13 cellular contexts compared by ENCODE assay signal in the genomic region with DNA sequence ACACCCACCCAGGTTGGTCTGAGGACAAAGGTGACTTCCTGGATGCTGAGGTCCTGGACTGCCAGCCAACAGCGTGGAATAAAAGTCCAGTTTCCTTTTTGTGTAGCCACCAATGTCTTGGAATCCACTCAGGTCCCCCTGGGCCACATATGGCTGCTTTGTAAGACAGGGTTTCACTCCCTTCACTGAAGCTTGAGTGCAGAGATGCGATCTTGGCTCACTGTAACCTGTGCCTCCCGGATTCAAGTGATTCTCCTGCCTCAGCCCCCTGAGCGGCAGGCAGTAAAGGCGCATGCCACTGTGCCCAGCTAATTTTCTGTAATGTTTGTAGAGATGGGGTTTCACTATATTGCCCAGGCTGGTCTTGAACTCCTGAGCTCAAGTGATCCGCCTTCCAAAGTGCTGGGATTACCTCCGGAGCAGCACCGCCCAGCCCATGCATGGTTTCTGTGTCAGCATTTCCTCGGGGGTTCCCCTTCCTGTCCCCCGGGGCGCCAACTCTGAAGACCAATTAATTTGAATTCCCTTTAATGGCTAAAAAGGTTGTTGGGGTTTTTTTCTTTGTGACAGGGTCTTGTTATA. TPM values are rescaled to one million over a fixed set of nuclear protein-coding genes. Genes with fewer than 3 reads are reported as not detected.
DNase-seq lines count a peak whose midpoint lies in the region; ATAC-seq, FAIRE-seq and TF ChIP-seq lines count a peak whose summit lies in the region.
"Had no signal": no experiment of that assay in that cellular context is flagged by ENCODE, and none has a peak within 500 bp of the region (broad histone marks: within the 10 kb centered on the region; RNA-seq: fewer than 3 reads in every experiment).

No MANE protein-coding gene starts in this region.

- no peak overlapping the region for H3K23ac ChIP-seq in neuronal stem cell (ENCODE audit: low read depth, low read length, poor library complexity)

- H3K18ac ChIP-seq in neuronal stem cell (ENCODE audit: low read length) = no peak overlapping the region

- no peak overlapping the region for H2BK15ac ChIP-seq in neuronal stem cell (ENCODE audit: low read length)

- RAD21 ChIA-PET in GM12878 (lab: Charles Lee; ENCODE audit: unreplicated experiment) = interaction anchor here (0.6 to 1.5 kb wide), 3 partner anchors 9 to 93 kb away, joined by 3 to 4 read pairs (median 3); no protein-coding TSS in a partner anchor

- H3K4me3 ChIP-seq in GM12878 = peak overlapping the region; percentile 62
- no peak overlapping the region for H3K4me3 ChIP-seq in neuronal stem cell (ENCODE audit: low read length in 2 of 2)
- no peak overlapping the region for H3K4me3 ChIP-seq in SJCRH30

- BruUV-seq in GM12878 (replicated peaks; lab: Mats Ljungman, UMichigan) = TSS peak; percentile 71

- peak; percentile 75 for FAIRE-seq in GM12878 (lab: Jason Lieb, UNC)
- FAIRE-seq: keratinocyte had no signal

- H3K4ac ChIP-seq in neuronal stem cell (ENCODE audit: low read length) = no peak overlapping the region

- CTCF ChIA-PET in GM12878 (lab: Yijun Ruan, JAX) = interaction anchor here (1.1 to 1.9 kb wide), 3 partner anchors 12 to 238 kb away, joined by 3 to 5 read pairs (median 5); no protein-coding TSS in a partner anchor

- H2AFZ ChIP-seq in GM12878 (ENCODE audit: control insufficient read depth, low read depth, low read length) (peak overlapping the region; percentile 95), neuronal stem cell (ENCODE audit: low read length) (no peak overlapping the region)

- H3K14ac ChIP-seq in neuronal stem cell (ENCODE audit: low read length) = no peak overlapping the region

- under 1% methylated on average over 11 of the region's 11 CpGs for WGBS in GM12878 (ENCODE audit: insufficient coverage, insufficient replicate concordance, low lambda C conversion rate, missing lambda C conversion rate)
- WGBS in neuronal stem cell (ENCODE audit: extremely low coverage in 2 of 2, insufficient read length in 2 of 2, insufficient replicate concordance in 1 of 2), 2 donors = no CpG with 5 or more reads among the region's 11 CpGs

- no peaks in the 10 kb centered on the region for H3K79me2 ChIP-seq in GM12878 (ENCODE audit: control insufficient read depth, insufficient read depth, low read length)

- H3K27ac ChIP-seq in GM12878 (ENCODE audit: control insufficient read depth, insufficient read depth) = peak overlapping the region; percentile 86
- no peak overlapping the region for H3K27ac ChIP-seq in neuronal stem cell (replicated peaks; ENCODE audit: low read length)
- no peak overlapping the region for H3K27ac ChIP-seq in SJCRH30

- H2AK5ac ChIP-seq in neuronal stem cell (ENCODE audit: low read depth, low read length) = no peak overlapping the region

- SMC1A ChIA-PET in GM12878 (lab: Charles Lee; ENCODE audit: uncharacterized antibody, unreplicated experiment) = interaction anchor here (0.9 to 1.2 kb wide), 4 partner anchors 15 to 160 kb away, joined by 3 to 4 read pairs (median 3); a partner anchor contains a TSS

- H2BK120ac ChIP-seq in neuronal stem cell (ENCODE audit: low read depth, low read length) = no peak overlapping the region

- H3K27me3 ChIP-seq in GM12878 (replicated peaks in 1 of 2; ENCODE audit: control insufficient read depth in 2 of 2, insufficient read depth in 2 of 2, low read length in 1 of 2) = no peaks in the 10 kb centered on the region
- H3K27me3 ChIP-seq in neuronal stem cell (ENCODE audit: control insufficient read depth in 3 of 3, insufficient read depth in 3 of 3, low read depth in 1 of 3, low read length in 3 of 3) = no peaks in the 10 kb centered on the region
- no peaks in the 10 kb centered on the region for H3K27me3 ChIP-seq in SJCRH30

- peak; percentile 52 for TF ChIP-seq POLR2A in GM12878 (IDR thresholded peaks at IDR 0.05; ENCODE audit: low read depth, low read length)

- H3K9ac ChIP-seq in GM12878 (ENCODE audit: control insufficient read depth, insufficient read depth, low read length) (peak overlapping the region; percentile 87), neuronal stem cell (ENCODE audit: low read depth, low read length, poor library complexity) (no peak overlapping the region)

- DNase-seq in Daoy (ENCODE audit: low read depth) = peak; percentile 53
- DNase-seq in GM12878 (ENCODE audit: low read depth, low spot score) = peak; percentile 59
- no peak for DNase-seq in neuronal stem cell (ENCODE audit: low spot score)
- DNase-seq in ACHN = no peak
- DNase-seq in SJCRH30 = no peak
- no peak for DNase-seq in stimulated activated CD4-positive, alpha-beta T cell treated with anti-CD3 and anti-CD28 coated beads, Interleukin-1b, Interleukin-23, amount 100 ng/mL, for 48 hours
- DNase-seq: effector CD8-positive, alpha-beta T cell; NCI-H524; stimulated activated naive CD4-positive, alpha-beta T cell treated with Interleukin-2 at 50 U/mL for 16 hours; T-helper 1 cell had no signal

- no peak for TF ChIP-seq CTCF in GM12878 (IDR thresholded peaks at IDR 0.05 in 2 of 3, conservative IDR thresholded peaks at IDR 0.05 in 1 of 3; ENCODE audit: control insufficient read depth in 2 of 3, extremely low read depth in 1 of 3, insufficient read depth in 1 of 3, low read depth in 3 of 3, low read length in 3 of 3)

- intact Hi-C loops in GM12878 (cut with micrococcal nuclease; ENCODE audit: unreplicated experiment) = no loop called here

- no peak for TF ChIP-seq EP300 in GM12878 (IDR thresholded peaks at IDR 0.05; ENCODE audit: borderline replicate concordance in 1 of 2, control insufficient read depth in 1 of 2, low read depth in 2 of 2, low read length in 2 of 2)

- TF ChIP-seq RAD21 in GM12878 (IDR thresholded peaks at IDR 0.05; ENCODE audit: insufficient read depth, low read depth, low read length) = no peak

- in situ Hi-C loops in GM12878 (cut with MboI) = no loop called here
- in situ Hi-C loops in ACHN (cut with HindIII; ENCODE audit: low pct_ligation_motif_present, low pct_unique_long_range_greater_than_20kb, low sequenced_read_pairs) = no loop called here

- no peaks in the 10 kb centered on the region for H4K20me1 ChIP-seq in GM12878 (ENCODE audit: control insufficient read depth, insufficient read depth)

- H4K91ac ChIP-seq in neuronal stem cell (ENCODE audit: low read depth, low read length, poor library complexity) = no peak overlapping the region

- H4K8ac ChIP-seq in neuronal stem cell (ENCODE audit: low read depth, low read length) = no peak overlapping the region

- peak overlapping the region; percentile 97 for H3K4me2 ChIP-seq in GM12878 (ENCODE audit: control insufficient read depth, insufficient read depth)
- H3K4me2 ChIP-seq in neuronal stem cell (ENCODE audit: insufficient read depth, low read length, poor library complexity, severe bottlenecking) = no peak overlapping the region

- H3K79me1 ChIP-seq in neuronal stem cell (ENCODE audit: low read depth, low read length) = peaks cover 2% of the 10 kb centered on the region

- no peaks in the 10 kb centered on the region; a peak in 1 of 4 replicates for H3K36me3 ChIP-seq in GM12878 (ENCODE audit: control insufficient read depth in 2 of 2, insufficient read depth in 2 of 2, low read length in 1 of 2)
- peaks cover 11 to 48% of the 10 kb centered on the region in 2 donors for H3K36me3 ChIP-seq in neuronal stem cell (replicated peaks in 1 of 2; ENCODE audit: control insufficient read depth in 2 of 2, insufficient read depth in 2 of 2, low read length in 2 of 2)
- H3K36me3 ChIP-seq in SJCRH30 = peaks cover 55% of the 10 kb centered on the region

- H3K4me1 ChIP-seq in GM12878 (ENCODE audit: control insufficient read depth, insufficient read depth, low read length) = peaks cover 20% of the 10 kb centered on the region
- H3K4me1 ChIP-seq in neuronal stem cell (ENCODE audit: control insufficient read depth in 2 of 2, insufficient read depth in 1 of 2, low read depth in 1 of 2, low read length in 2 of 2) = no peaks in the 10 kb centered on the region
- no peaks in the 10 kb centered on the region for H3K4me1 ChIP-seq in SJCRH30

- ATAC-seq in GM21619 (IDR thresholded peaks at IDR 0.05; ENCODE audit: unreplicated experiment) (peak; percentile 57), GM12878 (peak; percentile 94), GM19455 (IDR thresholded peaks at IDR 0.05; ENCODE audit: unreplicated experiment) (no peak)

- peak overlapping the region; percentile 53 for H2BK5ac ChIP-seq in neuronal stem cell (ENCODE audit: low read length)

- H3K9me3 ChIP-seq in GM12878 (replicated peaks; ENCODE audit: control insufficient read depth, insufficient read depth, low read length) (peaks cover 3% of the 10 kb centered on the region; the same call in 1 of the 3 replicates), neuronal stem cell (replicated peaks in 1 of 2; ENCODE audit: control insufficient read depth in 2 of 2, insufficient read depth in 1 of 2, low read depth in 1 of 2, low read length in 2 of 2) (peaks cover 0 to 8% of the 10 kb centered on the region in 2 donors), SJCRH30 (replicated peaks) (no peaks in the 10 kb centered on the region)

- POLR2A ChIA-PET in GM12878 (lab: Charles Lee) = interaction anchor here (0.5 to 1.0 kb wide), 3 partner anchors 24 to 633 kb away, joined by 3 to 4 read pairs (median 3); no protein-coding TSS in a partner anchor

- H2BK12ac ChIP-seq in neuronal stem cell (ENCODE audit: low read length) = no peak overlapping the region

RNA-seq across cellular contexts. Expression of a gene that starts 17.5 kb away (rescaled TPM):
- total RNA-seq in Daoy (2014; rRNA removed; shearing (Covaris generic)) = 49.0 and 75.1 TPM in 2 replicates
- total RNA-seq in GM12878 (2013; cell fraction: nucleolus; rRNA removed) = 23.9 and 26.1 TPM in 2 replicates
- 25.9 and 28.2 TPM in 2 replicates for total RNA-seq in GM12878 (2014; rRNA removed)
- 17.4 and 18.9 TPM in 2 replicates for total RNA-seq in GM12878 (2014; rRNA removed; fragmentation: Illumina TruSeq; extraction: Trizol)
- 31.9 and 32.9 TPM in 2 replicates for total RNA-seq in GM12878 (2021)
- polyA plus RNA-seq in GM12878 (2011; ENCODE audit: low read depth) = 10.1 TPM
- 5.4 and 10.8 TPM in 2 replicates for polyA plus RNA-seq in GM12878 (2011; rRNA removed)
- polyA plus RNA-seq in GM12878 (2011; cell fraction: cytosol; rRNA removed) = 15.1 and 19.4 TPM in 2 replicates
- 7.4 and 12.1 TPM in 2 replicates for polyA plus RNA-seq in GM12878 (2011; cell fraction: nucleus; rRNA removed)
- polyA plus RNA-seq in GM12878 (2012) = 13.4 and 16.1 TPM in 2 replicates
- 21.9 and 33.0 TPM in 2 replicates for polyA plus RNA-seq in GM12878 (2014; fragmentation: Illumina TruSeq; extraction: Trizol)
- 1 to 10 TPM; 4.9 to 7.3 TPM for polyA plus RNA-seq in GM12878 (2014; fragmentation: Nextera tagmentation; extraction: Ambion mirVana)
- polyA plus RNA-seq in GM12878 (2014; rRNA removed) = 19.4 and 23.3 TPM in 2 replicates
- polyA plus RNA-seq in GM12878 (2016; fragmentation: Nextera tagmentation; extraction: Ambion mirVana) = 10 to 100 TPM; 17.1 to 23.2 TPM
- 10.5 and 23.3 TPM in 2 replicates for polyA minus RNA-seq in GM12878 (2011; rRNA and poly(A)+ RNA removed)
- 9.1 and 13.2 TPM in 2 replicates for polyA minus RNA-seq in GM12878 (2011; cell fraction: cytosol; rRNA and poly(A)+ RNA removed)
- polyA minus RNA-seq in GM12878 (2011; cell fraction: nucleus; rRNA and poly(A)+ RNA removed) = 2.2 and 6.3 TPM in 2 replicates
- polyA plus RNA-seq in neuronal stem cell (2013, experiment 1 of 2) = 19.8 TPM
- 19.2 TPM for polyA plus RNA-seq in neuronal stem cell (2013, experiment 2 of 2)
- 86.1 and 98.4 TPM in 2 replicates for total RNA-seq in SJCRH30 (2014; rRNA removed; shearing (Covaris generic))

RNA-seq across cellular contexts. Expression of a gene that starts 24.2 kb away (rescaled TPM):
- 54.7 and 94.6 TPM in 2 replicates for total RNA-seq in Daoy (2014; rRNA removed; shearing (Covaris generic))
- 7.9 and 10.3 TPM in 2 replicates for total RNA-seq in GM12878 (2013; cell fraction: nucleolus; rRNA removed)
- total RNA-seq in GM12878 (2014; rRNA removed) (69.3 and 70.8 TPM in 2 replicates), GM12878 (2014; rRNA removed; fragmentation: Illumina TruSeq; extraction: Trizol) (43.4 and 47.0 TPM in 2 replicates), GM12878 (2021) (59.1 and 65.0 TPM in 2 replicates)
- 15.4 TPM for polyA plus RNA-seq in GM12878 (2011; ENCODE audit: low read depth)
- polyA plus RNA-seq in GM12878 (2011; rRNA removed) (22.0 and 25.6 TPM in 2 replicates), GM12878 (2014; fragmentation: Illumina TruSeq; extraction: Trizol) (17.0 and 18.1 TPM in 2 replicates), GM12878 (2014; fragmentation: Nextera tagmentation; extraction: Ambion mirVana) (10 to 100 TPM in 1 of 2 experiments, 1 to 10 TPM in 1; 9.4 to 18.4 TPM), GM12878 (2014; rRNA removed) (34.4 and 55.4 TPM in 2 replicates), GM12878 (2016; fragmentation: Nextera tagmentation; extraction: Ambion mirVana) (10 to 100 TPM; 65.3 to 72.6 TPM)
- 27.5 and 36.4 TPM in 2 replicates for polyA plus RNA-seq in GM12878 (2011; cell fraction: cytosol; rRNA removed)
- polyA plus RNA-seq in GM12878 (2011; cell fraction: nucleus; rRNA removed) = 28.5 and 31.1 TPM in 2 replicates
- 18.4 and 22.6 TPM in 2 replicates for polyA plus RNA-seq in GM12878 (2012)
- polyA minus RNA-seq in GM12878 (2011; rRNA and poly(A)+ RNA removed) = 50.6 and 56.3 TPM in 2 replicates
- polyA minus RNA-seq in GM12878 (2011; cell fraction: cytosol; rRNA and poly(A)+ RNA removed) = 27.4 and 31.9 TPM in 2 replicates
- 8.1 and 16.5 TPM in 2 replicates for polyA minus RNA-seq in GM12878 (2011; cell fraction: nucleus; rRNA and poly(A)+ RNA removed)
- polyA plus RNA-seq in neuronal stem cell (2013, experiment 1 of 2) = 21.3 TPM
- polyA plus RNA-seq in neuronal stem cell (2013, experiment 2 of 2) = 22.7 TPM
- 61.3 and 70.3 TPM in 2 replicates for total RNA-seq in SJCRH30 (2014; rRNA removed; shearing (Covaris generic))

RNA-seq across cellular contexts. Expression of a gene that starts 59.6 kb away (rescaled TPM):
- total RNA-seq in Daoy (2014; rRNA removed; shearing (Covaris generic)) = not detected in 2 replicates
- total RNA-seq in GM12878 (2013; cell fraction: nucleolus; rRNA removed) = not detected in 2 replicates
- not detected in 2 replicates for total RNA-seq in GM12878 (2014; rRNA removed)
- total RNA-seq in GM12878 (2014; rRNA removed; fragmentation: Illumina TruSeq; extraction: Trizol) = not detected in 2 replicates
- not detected in 2 replicates for total RNA-seq in GM12878 (2021)
- polyA plus RNA-seq in GM12878 (2011; ENCODE audit: low read depth) = not detected
- polyA plus RNA-seq in GM12878 (2011; rRNA removed) = not detected in 2 replicates
- polyA plus RNA-seq in GM12878 (2011; cell fraction: cytosol; rRNA removed) = not detected in 2 replicates
- not detected in 2 replicates for polyA plus RNA-seq in GM12878 (2011; cell fraction: nucleus; rRNA removed)
- not detected in 2 replicates for polyA plus RNA-seq in GM12878 (2012)
- polyA plus RNA-seq in GM12878 (2014; fragmentation: Illumina TruSeq; extraction: Trizol) = not detected in 2 replicates
- polyA plus RNA-seq in GM12878 (2014; fragmentation: Nextera tagmentation; extraction: Ambion mirVana) = not detected
- not detected in 2 replicates for polyA plus RNA-seq in GM12878 (2014; rRNA removed)
- polyA plus RNA-seq in GM12878 (2016; fragmentation: Nextera tagmentation; extraction: Ambion mirVana) = not detected
- polyA minus RNA-seq in GM12878 (2011; rRNA and poly(A)+ RNA removed) = not detected in 2 replicates
- polyA minus RNA-seq in GM12878 (2011; cell fraction: cytosol; rRNA and poly(A)+ RNA removed) = not detected in 2 replicates
- not detected in 2 replicates for polyA minus RNA-seq in GM12878 (2011; cell fraction: nucleus; rRNA and poly(A)+ RNA removed)
- polyA plus RNA-seq in neuronal stem cell (2013, experiment 1 of 2) = 0.43 TPM
- not detected for polyA plus RNA-seq in neuronal stem cell (2013, experiment 2 of 2)
- total RNA-seq in SJCRH30 (2014; rRNA removed; shearing (Covaris generic)) = not detected in 2 replicates

Comparison
In these comparisons a context has a peak if more than half of its experiments do, and no peak if none do; other contexts are left out.
1. DNase-seq: peak in Daoy (single experiment) and GM12878 (single experiment); none in neuronal stem cell (single experiment), ACHN (single experiment), SJCRH30 (0 of 2) and stimulated activated CD4-positive, alpha-beta T cell treated with anti-CD3 and anti-CD28 coated beads, Interleukin-1b, Interleukin-23, amount 100 ng/mL, for 48 hours (single experiment).